ENCODE assay signal across 8 cellular contexts in the genomic region with DNA sequence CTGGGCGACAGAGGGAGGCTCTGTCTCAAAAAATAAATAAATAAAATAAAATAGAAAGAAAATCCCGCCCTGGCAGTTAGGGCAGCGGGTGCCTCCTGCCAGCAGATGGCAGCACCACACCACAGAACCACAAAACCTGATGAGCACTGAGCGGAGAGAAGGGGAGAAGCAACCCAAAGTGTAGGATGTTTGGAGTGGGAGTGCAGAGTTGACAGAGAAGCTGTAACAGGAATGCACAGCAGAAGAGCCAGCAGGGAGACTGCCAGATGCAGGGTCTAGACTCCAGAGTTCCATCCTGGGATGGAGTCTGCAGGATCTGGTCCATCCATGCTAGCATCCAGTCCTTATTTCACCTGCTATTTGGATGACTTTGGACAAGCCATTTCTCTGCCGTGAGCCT. TPM values are rescaled to one million over a fixed set of nuclear protein-coding genes. Genes with fewer than 3 reads are reported as not detected.
DNase-seq lines count a peak whose midpoint lies in the region; ATAC-seq and TF ChIP-seq lines count a peak whose summit lies in the region.

No MANE protein-coding gene starts in this region.

- no peaks in the 10 kb centered on the region for H3K9me3 ChIP-seq in OCI-LY3 (ENCODE audit: insufficient read depth, low read length)

- H3K4me1 ChIP-seq in OCI-LY3 (ENCODE audit: low read length) = peaks cover 28% of the 10 kb centered on the region

- H3K4me3 Mint-ChIP-seq in activated T-cell treated with anti-CD3 and anti-CD28 coated beads, Interleukin-2, amount 50 U/mL, for 4 hours = no peak overlapping the region

- H3K27ac ChIP-seq in HL-60 (replicated peaks) (no peak overlapping the region), OCI-LY3 (ENCODE audit: low read length) (no peak overlapping the region)

- H3K4me3 ChIP-seq in HL-60 (replicated peaks; ENCODE audit: insufficient read depth, low read length) (no peak overlapping the region), OCI-LY3 (ENCODE audit: low read length) (no peak overlapping the region), fibroblast of mammary gland (ENCODE audit: control insufficient read depth, low read depth, low read length) (no peak overlapping the region)

- H3K9me3 Mint-ChIP-seq in activated T-cell treated with anti-CD3 and anti-CD28 coated beads, Interleukin-2, amount 50 U/mL, for 4 hours = no peaks in the 10 kb centered on the region

- H3K9ac ChIP-seq in OCI-LY3 (ENCODE audit: low read length) = no peak overlapping the region

- H2AFZ ChIP-seq in OCI-LY3 (ENCODE audit: low read depth, low read length) = no peak overlapping the region

- peaks cover 2% of the 10 kb centered on the region for H3K4me1 Mint-ChIP-seq in activated T-cell treated with anti-CD3 and anti-CD28 coated beads, Interleukin-2, amount 50 U/mL, for 4 hours (ENCODE audit: low read depth)

- TF ChIP-seq CTCF in HL-60 (IDR thresholded peaks at IDR 0.05; ENCODE audit: insufficient read depth, low read length) (peak; percentile 53), OCI-LY3 (IDR thresholded peaks at IDR 0.05; ENCODE audit: low read depth, low read length) (peak; percentile 90), fibroblast of mammary gland (conservative IDR thresholded peaks at IDR 0.05; ENCODE audit: control insufficient read depth, insufficient read depth, low read depth, low read length) (peak; percentile 86)

- no peaks in the 10 kb centered on the region for H3K36me3 Mint-ChIP-seq in activated T-cell treated with anti-CD3 and anti-CD28 coated beads, Interleukin-2, amount 50 U/mL, for 4 hours (ENCODE audit: insufficient read depth)

- peaks cover 22% of the 10 kb centered on the region for H3K27me3 Mint-ChIP-seq in activated T-cell treated with anti-CD3 and anti-CD28 coated beads, Interleukin-2, amount 50 U/mL, for 4 hours (ENCODE audit: low read depth)

- H3K4me2 ChIP-seq in OCI-LY3 (ENCODE audit: low read length) = peak overlapping the region; percentile 28; the same call in 1 of the 2 replicates

- H4K20me1 ChIP-seq in OCI-LY3 (ENCODE audit: insufficient read depth, low read length) = peaks cover 4% of the 10 kb centered on the region; the same call in 1 of the 2 replicates

- no peaks in the 10 kb centered on the region for H3K36me3 ChIP-seq in OCI-LY3 (replicated peaks; ENCODE audit: low read depth, low read length)

- no peaks in the 10 kb centered on the region for H3K79me2 ChIP-seq in OCI-LY3 (ENCODE audit: low read length)

- peak; percentile 81 for DNase-seq in ELR (ENCODE audit: low read depth)
- peak in 1 of 2 experiments; percentile 45 for DNase-seq in HL-60 (ENCODE audit: low read depth in 1 of 2, low spot score in 1 of 2)
- DNase-seq in activated T-cell treated with anti-CD3 and anti-CD28 coated beads, Interleukin-2, amount 50 U/mL, for 4 hours = peak; percentile 27
- DNase-seq in fibroblast of mammary gland (ENCODE audit: low read depth) = peak; percentile 71
- DNase-seq in occipital lobe (lab: John Stamatoyannopoulos, UW) = peak; percentile 53
- DNase-seq in ureter (ENCODE audit: low spot score) = peak; percentile 60

- no peaks in the 10 kb centered on the region for H3K27me3 ChIP-seq in HL-60 (ENCODE audit: insufficient read depth, poor library complexity, severe bottlenecking)
- H3K27me3 ChIP-seq in OCI-LY3 (ENCODE audit: low read depth, low read length) = peaks cover 80% of the 10 kb centered on the region

- peak; percentile 55 to 66 for ATAC-seq in activated T-cell treated with anti-CD3 and anti-CD28 coated beads, Interleukin-2, amount 50 U/mL, for 4 hours
- no peak for ATAC-seq in GM21390 (IDR thresholded peaks at IDR 0.05; ENCODE audit: unreplicated experiment)

RNA-seq across cellular contexts. Expression of a gene that starts 29.7 kb away (rescaled TPM):
- total RNA-seq in activated T-cell treated with anti-CD3 and anti-CD28 coated beads, Interleukin-2, amount 50 U/mL, for 4 hours = under 1 TPM; 0.15 to 0.29 (median 0.16) TPM
- total RNA-seq in occipital lobe = 20.6 TPM
- 19.7 TPM for total RNA-seq in ureter

Comparison
In these comparisons a context has a peak if more than half of its experiments do, and no peak if none do; other contexts are left out.
1. RNA of a gene that starts 29.7 kb away (total RNA-seq): 20.6 TPM in occipital lobe (single experiment) and 19.7 TPM in ureter (single experiment); 0.15 to 0.29 TPM in activated T-cell treated with anti-CD3 and anti-CD28 coated beads, Interleukin-2, amount 50 U/mL, for 4 hours; every median in the first group is over 10 times any median in the second.
2. Peak in every context shown above with its lines, with median percentiles within 50 percentile points of each other: CTCF ChIP-seq.